20 cellular contexts compared by ENCODE assay signal in the genomic region with DNA sequence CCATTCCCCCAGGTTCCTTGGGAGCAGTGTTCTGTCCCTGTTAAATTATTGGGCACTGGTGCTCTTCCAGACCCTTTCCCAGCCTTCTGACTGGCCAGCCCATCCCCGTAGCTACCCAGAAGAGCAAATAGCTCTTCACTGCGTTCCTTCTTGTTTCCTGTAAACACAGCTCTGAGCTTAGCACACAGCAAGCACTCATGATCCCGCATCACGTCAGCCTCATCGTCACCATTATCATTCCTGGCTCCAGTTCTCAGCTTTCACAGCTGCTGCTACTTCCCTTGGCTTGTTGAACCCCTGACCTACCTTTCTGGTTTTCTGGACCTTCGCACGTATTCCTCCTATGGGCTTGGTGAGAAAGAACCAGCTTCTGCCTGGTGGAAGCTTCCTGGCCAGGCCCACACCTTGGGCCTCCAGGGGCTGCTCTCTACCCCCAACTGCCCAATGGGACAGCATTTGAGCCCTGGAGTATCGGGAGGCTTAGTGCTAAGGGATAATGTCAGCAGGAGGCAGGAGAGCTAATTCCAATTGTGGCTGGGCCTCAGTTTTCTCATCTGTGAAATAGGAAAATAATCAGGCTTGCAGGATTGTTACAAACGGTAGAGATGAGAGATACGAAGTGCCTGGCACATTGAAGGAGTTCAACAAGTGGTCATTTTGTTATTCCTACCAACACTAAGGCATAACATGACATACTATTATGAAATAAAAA.
"Had no signal": no experiment of that assay in that cellular context is flagged by ENCODE, and none has a peak within 500 bp of the region (broad histone marks: within the 10 kb centered on the region; RNA-seq: fewer than 3 reads in every experiment).

No MANE protein-coding gene starts in this region.

- ATAC-seq: activated CD8-positive, alpha-beta memory T cell treated with anti-CD3 and anti-CD28 coated beads, Interleukin-2, amount 10 ng/mL, durations not matched to agents 7 days and 5 days; activated T-cell treated with anti-CD3 and anti-CD28 coated beads, Interleukin-2, amount 50 U/mL, for 4 hours; heart right ventricle; natural killer cell treated with Interleukin-12 subunit alpha and Interleukin-12 subunit beta and Interleukin-15 and Interleukin-18, amount 100 ng/mL, for 72 hours; psoas muscle had no signal

- H3K36me3 ChIP-seq: heart right ventricle, left ventricle myocardium inferior, sigmoid colon, suprapubic skin, upper lobe of left lung had no signal

- H3K4me3 ChIP-seq: heart right ventricle, left ventricle myocardium inferior, psoas muscle, sigmoid colon, suprapubic skin, upper lobe of left lung had no signal

- H3K9me3 ChIP-seq: heart right ventricle, left ventricle myocardium inferior, psoas muscle, sigmoid colon, suprapubic skin, upper lobe of left lung had no signal

- H3K27me3 ChIP-seq: heart right ventricle, sigmoid colon, suprapubic skin, upper lobe of left lung had no signal

- H3K4me1 Mint-ChIP-seq: activated CD8-positive, alpha-beta memory T cell treated with anti-CD3 and anti-CD28 coated beads, Interleukin-2, amount 10 ng/mL, durations not matched to agents 7 days and 5 days; activated naive CD8-positive, alpha-beta T cell treated with anti-CD3 and anti-CD28 coated beads, Interleukin-2, amount 10 ng/mL, durations not matched to agents 7 days and 5 days; memory B cell had no signal

- H3K36me3 Mint-ChIP-seq: activated CD8-positive, alpha-beta memory T cell treated with anti-CD3 and anti-CD28 coated beads, Interleukin-2, amount 10 ng/mL, durations not matched to agents 7 days and 5 days; activated naive CD8-positive, alpha-beta T cell treated with anti-CD3 and anti-CD28 coated beads, Interleukin-2, amount 10 ng/mL, durations not matched to agents 7 days and 5 days; memory B cell; natural killer cell treated with Interleukin-12 subunit alpha and Interleukin-12 subunit beta and Interleukin-15 and Interleukin-18, amount 100 ng/mL, for 72 hours had no signal

- H3K27ac ChIP-seq: heart right ventricle, left ventricle myocardium inferior, psoas muscle, sigmoid colon, suprapubic skin, upper lobe of left lung had no signal

- H3K27ac Mint-ChIP-seq: activated CD8-positive, alpha-beta memory T cell treated with anti-CD3 and anti-CD28 coated beads, Interleukin-2, amount 10 ng/mL, durations not matched to agents 7 days and 5 days; activated naive CD8-positive, alpha-beta T cell treated with anti-CD3 and anti-CD28 coated beads, Interleukin-2, amount 10 ng/mL, durations not matched to agents 7 days and 5 days; memory B cell; natural killer cell treated with Interleukin-12 subunit alpha and Interleukin-12 subunit beta and Interleukin-15 and Interleukin-18, amount 100 ng/mL, for 72 hours had no signal

- H3K4me3 Mint-ChIP-seq: activated CD8-positive, alpha-beta memory T cell treated with anti-CD3 and anti-CD28 coated beads, Interleukin-2, amount 10 ng/mL, durations not matched to agents 7 days and 5 days; activated naive CD8-positive, alpha-beta T cell treated with anti-CD3 and anti-CD28 coated beads, Interleukin-2, amount 10 ng/mL, durations not matched to agents 7 days and 5 days; activated T-cell treated with anti-CD3 and anti-CD28 coated beads, Interleukin-2, amount 50 U/mL, for 4 hours; memory B cell; natural killer cell treated with Interleukin-12 subunit alpha and Interleukin-12 subunit beta and Interleukin-15 and Interleukin-18, amount 100 ng/mL, for 72 hours had no signal

- H3K4me1 ChIP-seq: heart right ventricle, left ventricle myocardium inferior, psoas muscle, sigmoid colon, suprapubic skin, upper lobe of left lung had no signal

- DNase-seq: activated CD4-positive, alpha-beta T cell treated with anti-CD3 and anti-CD28 coated beads for 1 hour; activated CD4-positive, alpha-beta T cell treated with anti-CD3 and anti-CD28 coated beads, Interleukin-2, amount 50 U/mL, for 48 hours; activated CD8-positive, alpha-beta memory T cell treated with anti-CD3 and anti-CD28 coated beads, Interleukin-2, amount 10 ng/mL, durations not matched to agents 7 days and 5 days; activated gamma-delta T cell; activated naive CD8-positive, alpha-beta T cell treated with anti-CD3 and anti-CD28 coated beads, Interleukin-2, amount 10 ng/mL, durations not matched to agents 7 days and 5 days; activated T-cell treated with anti-CD3 and anti-CD28 coated beads, Interleukin-2, amount 50 U/mL, for 4 hours; anterior cingulate cortex; heart right ventricle; kidney; left ventricle myocardium inferior; psoas muscle; sigmoid colon; stimulated activated CD4-positive, alpha-beta T cell treated with anti-CD3 and anti-CD28 coated beads, Interleukin-12 subunit alpha, Interleukin-12 subunit beta, amount 100 ng/mL, for 4 hours; stimulated activated naive CD4-positive, alpha-beta T cell treated with Interleukin-2 at 50 U/mL for 16 hours; upper lobe of left lung had no signal

- H3K9me3 Mint-ChIP-seq: activated naive CD8-positive, alpha-beta T cell treated with anti-CD3 and anti-CD28 coated beads, Interleukin-2, amount 10 ng/mL, durations not matched to agents 7 days and 5 days; activated T-cell treated with anti-CD3 and anti-CD28 coated beads, Interleukin-2, amount 50 U/mL, for 4 hours; memory B cell; natural killer cell treated with Interleukin-12 subunit alpha and Interleukin-12 subunit beta and Interleukin-15 and Interleukin-18, amount 100 ng/mL, for 72 hours had no signal

- FAIRE-seq: endothelial cell of umbilical vein, frontal cortex, kidney had no signal
